Comparison of ENCODE assay signal across 2 cellular contexts in genomic region chr22:17943533-17944204, GRCh38.
TF ChIP-seq lines count a peak whose summit lies in the region.

No MANE protein-coding gene starts in this region.

TF ChIP-seq in H1, 55 proteins besides CTCF, POLR2A, EP300 and RAD21:
- peak; percentile 18; the same call in 1 of the 2 replicates for TF ChIP-seq JUND (IDR thresholded peaks at IDR 0.05; ENCODE audit: low read length)
- TF ChIP-seq ATF2 (IDR thresholded peaks at IDR 0.05; ENCODE audit: low read length): peak; percentile 66; the same call in 1 of the 2 replicates
- no peak for TF ChIP-seq RXRA (IDR thresholded peaks at IDR 0.05; ENCODE audit: insufficient read depth, low read depth, low read length)

TF ChIP-seq in GM23338, 12 proteins besides CTCF, POLR2A, EP300 and RAD21:
- TF ChIP-seq ETS1 (IDR thresholded peaks at IDR 0.05) (no peak), CREB1 (CRISPR knock-in tag; IDR thresholded peaks at IDR 0.05; ENCODE audit: low read depth) (no peak), EZH2phosphoT487 (IDR thresholded peaks at IDR 0.05; ENCODE audit: unreplicated experiment) (no peak), NANOG (IDR thresholded peaks at IDR 0.05; ENCODE audit: borderline replicate concordance) (no peak)
